18 cellular contexts compared by ENCODE assay signal in the genomic region with DNA sequence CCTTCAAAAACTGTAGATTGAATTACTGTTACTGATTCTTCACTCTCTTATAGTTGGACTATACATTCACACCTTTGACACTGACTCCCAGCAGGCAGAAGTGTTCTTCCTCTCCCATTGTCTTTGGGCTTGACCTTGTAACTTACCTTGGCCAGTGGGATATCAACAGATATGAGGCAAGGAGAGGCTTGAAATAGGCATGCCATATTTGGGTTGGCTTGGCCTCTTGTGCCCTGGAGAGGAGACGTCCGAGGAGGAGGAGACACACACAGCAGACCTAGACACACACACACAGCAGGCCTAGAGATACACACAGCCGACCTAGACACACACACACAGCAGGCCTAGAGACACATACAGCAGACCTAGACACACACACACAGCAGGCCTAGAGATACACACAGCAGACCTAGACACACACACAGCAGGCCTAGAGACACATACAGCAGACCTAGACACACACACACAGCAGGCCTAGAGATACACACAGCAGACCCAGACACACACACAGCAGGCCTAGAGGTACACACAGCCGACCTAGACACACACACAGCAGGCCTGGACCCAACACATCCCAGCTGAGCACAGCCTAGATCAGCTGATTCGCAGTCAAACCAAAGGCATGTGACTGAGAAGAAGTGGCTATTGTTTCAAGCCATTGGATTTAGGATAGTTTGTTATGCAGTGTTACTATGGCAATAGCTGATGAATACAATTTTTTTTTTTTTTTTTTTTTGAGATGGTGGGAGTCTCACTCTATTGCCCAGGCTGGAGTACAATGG. TPM values are rescaled to one million over a fixed set of nuclear protein-coding genes. Genes with fewer than 3 reads are reported as not detected.
DNase-seq lines count a peak whose midpoint lies in the region; ATAC-seq, FAIRE-seq and TF ChIP-seq lines count a peak whose summit lies in the region.
"Had no signal": no experiment of that assay in that cellular context is flagged by ENCODE, and none has a peak within 500 bp of the region (broad histone marks: within the 10 kb centered on the region; RNA-seq: fewer than 3 reads in every experiment).

No MANE protein-coding gene starts in this region.

- H3K9me3 ChIP-seq in H1 (ENCODE audit: insufficient read depth in 2 of 2, low read depth in 1 of 2, low read length in 1 of 2): no peaks in the 10 kb centered on the region
- H3K9me3 ChIP-seq in neural progenitor cell (ENCODE audit: low read depth): no peaks in the 10 kb centered on the region
- H3K9me3 ChIP-seq in WERI-Rb-1 (ENCODE audit: severe bottlenecking): no peaks in the 10 kb centered on the region
- H3K9me3 ChIP-seq: sigmoid colon, testis had no signal

- DNase-seq in NCI-H146 (lab: John Stamatoyannopoulos, UW) (peak; percentile 24), NCI-H146 treated with DMSO at 0.1 percent for 48 hours (lab: John Stamatoyannopoulos, UW; ENCODE audit: unreplicated experiment) (no peak), NCI-H2029 (lab: John Stamatoyannopoulos, UW) (peak; percentile 50), H1 (ENCODE audit: low read depth in 1 of 2, low spot score in 2 of 2) (no peak), neural progenitor cell (ENCODE audit: low spot score) (no peak), WERI-Rb-1 (no peak), CD1c-positive myeloid dendritic cell (ENCODE audit: extremely low spot score) (no peak)
- DNase-seq: activated gamma-delta T cell treated with Interleukin-2 at 50 U/mL for 16 hours; effector CD8-positive, alpha-beta T cell; MV-4-11; sigmoid colon; stimulated activated CD8-positive, alpha-beta memory T cell treated with anti-CD3 and anti-CD28 coated beads, Interleukin-4, amount 100 ng/mL, for 48 hours; testis had no signal

- H3K56ac ChIP-seq in H1 (replicated peaks; ENCODE audit: insufficient read length, low read depth, low read length): no peak overlapping the region

- H3K18ac ChIP-seq in H1 (ENCODE audit: extremely low read depth, low read length): peak overlapping the region; percentile 32; the same call in 1 of the 2 replicates

- no peaks in the 10 kb centered on the region for H3K36me3 Mint-ChIP-seq in neural progenitor cell

- no peaks in the 10 kb centered on the region for H4K20me1 ChIP-seq in H1 (replicated peaks in 1 of 2; ENCODE audit: control insufficient read depth in 1 of 2, insufficient read depth in 2 of 2, low read length in 2 of 2)
- H4K20me1 ChIP-seq in neural progenitor cell (ENCODE audit: low read depth): no peaks in the 10 kb centered on the region

- no peak overlapping the region for H3K4ac ChIP-seq in H1 (replicated peaks; ENCODE audit: insufficient read length, low read depth, low read length)

- no peak overlapping the region for H2BK15ac ChIP-seq in H1 (ENCODE audit: low read length)

- no peak for ATAC-seq in GM18519 (IDR thresholded peaks at IDR 0.05; ENCODE audit: low FRiP score, unreplicated experiment)
- ATAC-seq: GM12878, Panc1 had no signal

- no peak overlapping the region for H3K14ac ChIP-seq in H1 (ENCODE audit: insufficient read length)

- H3K36me3 ChIP-seq in H1 (ENCODE audit: control insufficient read depth in 2 of 4, insufficient read depth in 4 of 4, low read length in 3 of 4) (no peaks in the 10 kb centered on the region), neural progenitor cell (no peaks in the 10 kb centered on the region), WERI-Rb-1 (no peaks in the 10 kb centered on the region)
- H3K36me3 ChIP-seq: sigmoid colon had no signal

- WGBS in H1 (ENCODE audit: extremely low coverage in 1 of 2, insufficient coverage in 1 of 2, insufficient read length in 1 of 2, insufficient replicate concordance in 2 of 2, low coverage in 1 of 2, low lambda C conversion rate in 2 of 2, missing lambda C conversion rate in 1 of 2), 2 experiments: 79% methylated on average over 5 of the region's 5 CpGs; no CpG with 5 or more reads in 1 of the 2 experiments

- TF ChIP-seq EP300 in H1 (IDR thresholded peaks at IDR 0.05; ENCODE audit: borderline replicate concordance in 1 of 2, low read depth in 2 of 2, low read length in 2 of 2): no peak

- peaks cover 4% of the 10 kb centered on the region for H3K27me3 Mint-ChIP-seq in neural progenitor cell (ENCODE audit: insufficient read depth, low read depth)

- H3K4me3 ChIP-seq in H1 (ENCODE audit: extremely low read depth in 1 of 4, insufficient read depth in 2 of 4, low read depth in 3 of 4, low read length in 4 of 4) (no peak overlapping the region), neural progenitor cell (no peak overlapping the region), WERI-Rb-1 (ENCODE audit: low read depth, low read length) (no peak overlapping the region)
- H3K4me3 ChIP-seq: GM12878, sigmoid colon, testis had no signal

- no peak for TF ChIP-seq POLR2A in H1 (IDR thresholded peaks at IDR 0.05; ENCODE audit: control extremely low read depth in 1 of 2, low read depth in 2 of 2, low read length in 2 of 2)

- H4K5ac ChIP-seq in H1 (ENCODE audit: insufficient read length, low read depth, low read length): no peak overlapping the region

- H2BK12ac ChIP-seq in H1 (ENCODE audit: low read depth, low read length): peak overlapping the region; percentile 60; the same call in 1 of the 2 replicates

- no peak overlapping the region for H3K27ac ChIP-seq in H1 (ENCODE audit: low read depth, low read length)
- no peak overlapping the region for H3K27ac ChIP-seq in neural progenitor cell
- H3K27ac ChIP-seq in WERI-Rb-1: no peak overlapping the region
- H3K27ac ChIP-seq: C4-2B, sigmoid colon, testis had no signal

- CTCF ChIA-PET in H1 (lab: Charles Lee; ENCODE audit: partially characterized antibody): interaction anchor here (0.7 to 1.7 kb wide), 2 partner anchors 147 to 1451 kb away, joined by 3 to 4 read pairs; no protein-coding TSS in a partner anchor

- peak overlapping the region; percentile 8 for H3K27ac Mint-ChIP-seq in neural progenitor cell
- H3K27ac Mint-ChIP-seq: nephron had no signal

- H3K27me3 ChIP-seq in H1 (replicated peaks in 1 of 4; ENCODE audit: control insufficient read depth in 3 of 4, extremely low read depth in 1 of 4, insufficient read depth in 3 of 4, low read length in 3 of 4): no peaks in the 10 kb centered on the region; a peak in 2 of 7 replicates
- H3K27me3 ChIP-seq in neural progenitor cell: no peaks in the 10 kb centered on the region
- no peaks in the 10 kb centered on the region for H3K27me3 ChIP-seq in WERI-Rb-1 (ENCODE audit: insufficient read depth, low read depth, severe bottlenecking)
- H3K27me3 ChIP-seq: sigmoid colon, testis had no signal

- H3K9ac ChIP-seq in H1 (replicated peaks in 1 of 4; ENCODE audit: extremely low read depth in 1 of 4, low read depth in 3 of 4, low read length in 3 of 4): peak overlapping the region in 1 of 4 experiments; percentile 37; a peak in 1 of 7 replicates
- no peak overlapping the region for H3K9ac ChIP-seq in neural progenitor cell

- H4K91ac ChIP-seq in H1 (replicated peaks; ENCODE audit: insufficient read length, low read length): no peak overlapping the region

- 0 out of 2 replicates have a peak overlapping the region, but pooled peaks have one; percentile 24 for H2BK5ac ChIP-seq in H1 (ENCODE audit: low read depth, low read length)

- H4K8ac ChIP-seq in H1 (ENCODE audit: extremely low read depth, insufficient read depth, low read length): no peak overlapping the region

- H3K23ac ChIP-seq in H1 (ENCODE audit: insufficient read length): no peak overlapping the region

- no peak overlapping the region for H3K4me3 Mint-ChIP-seq in neural progenitor cell
- H3K4me3 Mint-ChIP-seq: nephron had no signal

- H3K79me2 ChIP-seq in H1 (ENCODE audit: control insufficient read depth in 1 of 2, insufficient read depth in 2 of 2, low read length in 2 of 2) (no peaks in the 10 kb centered on the region), neural progenitor cell (ENCODE audit: low read depth) (no peaks in the 10 kb centered on the region)

- FAIRE-seq in H1 (lab: Jason Lieb, UNC): no peak
- FAIRE-seq: GM12878 had no signal

- no peaks in the 10 kb centered on the region for H3K23me2 ChIP-seq in H1 (ENCODE audit: low read depth, low read length)

- H3K4me1 Mint-ChIP-seq in neural progenitor cell: peaks cover 25% of the 10 kb centered on the region

- no peak for TF ChIP-seq RAD21 in H1 (IDR thresholded peaks at IDR 0.05 in 1 of 2, conservative IDR thresholded peaks at IDR 0.05 in 1 of 2; ENCODE audit: low read depth in 2 of 2, low read length in 2 of 2)

- H3F3A ChIP-seq in neural progenitor cell (ENCODE audit: low read depth): peaks cover 4% of the 10 kb centered on the region

- H3K4me1 ChIP-seq in H1 (replicated peaks in 1 of 4; ENCODE audit: control insufficient read depth in 3 of 4, insufficient read depth in 4 of 4, low read length in 3 of 4) (peaks cover 0 to 1% (median 0%) of the 10 kb centered on the region in 4 experiments; a peak in 1 of 7 replicates), neural progenitor cell (no peaks in the 10 kb centered on the region)
- H3K4me1 ChIP-seq: sigmoid colon, testis had no signal

- no peak overlapping the region for H2BK20ac ChIP-seq in H1 (ENCODE audit: low read length)

- peaks cover 5% of the 10 kb centered on the region for H3K9me3 Mint-ChIP-seq in neural progenitor cell

- peak overlapping the region; percentile 5; the same call in 1 of the 2 replicates for H2AK5ac ChIP-seq in H1 (ENCODE audit: low read depth, low read length)

- H3K79me1 ChIP-seq in H1 (ENCODE audit: low read depth, low read length): no peaks in the 10 kb centered on the region

- TF ChIP-seq CTCF in H1 (IDR thresholded peaks at IDR 0.05; ENCODE audit: control extremely low read depth in 1 of 3, insufficient read depth in 1 of 3, low read depth in 1 of 3, low read length in 3 of 3): no peak
- TF ChIP-seq CTCF in neural progenitor cell (IDR thresholded peaks at IDR 0.05): no peak
- TF ChIP-seq CTCF in WERI-Rb-1 (IDR thresholded peaks at IDR 0.05; ENCODE audit: low read depth, low read length): no peak

- H3K4me2 ChIP-seq in H1 (ENCODE audit: insufficient read depth in 1 of 2, low read depth in 2 of 2, low read length in 2 of 2): no peak overlapping the region
- H3K4me2 ChIP-seq in neural progenitor cell: no peak overlapping the region

- H2AFZ ChIP-seq in H1 (ENCODE audit: low read length): no peak overlapping the region
- no peak overlapping the region for H2AFZ ChIP-seq in neural progenitor cell (replicated peaks)

- H2BK120ac ChIP-seq in H1 (replicated peaks; ENCODE audit: low read depth, low read length): no peak overlapping the region

- POLR2A ChIA-PET in H1 (lab: Charles Lee; ENCODE audit: partially characterized antibody): interaction anchor here (0.7 to 1.5 kb wide), 3 partner anchors 13 to 193 kb away, joined by 3 to 7 read pairs (median 3); no protein-coding TSS in a partner anchor

RNA-seq across cellular contexts. Expression of gene GNA12, which starts 12.5 kb away (rescaled TPM):
- total RNA-seq in H1 (2021; fragmentation: NEBNext Ultra II Directional; extraction: Animal tissue kit (Norgen Biotek cat#: 25700)): 95.6 and 96.5 TPM in 2 replicates
- 109 and 121 TPM in 2 replicates for polyA plus RNA-seq in H1 (2011; rRNA removed)
- polyA plus RNA-seq in H1 (2011; cell fraction: cytosol; rRNA removed): 92.3 TPM
- 152 TPM for polyA plus RNA-seq in H1 (2011; cell fraction: nucleus; rRNA removed)
- polyA plus RNA-seq in H1 (2012, experiment 1 of 2): 61.6 to 94.7 TPM (median 83.3 TPM) in 4 replicates
- 78.3 TPM for polyA plus RNA-seq in H1 (2012, experiment 2 of 2)
- 62.9 TPM for polyA plus RNA-seq in H1 (2013, experiment 1 of 2)
- polyA plus RNA-seq in H1 (2013, experiment 2 of 2): 65.3 TPM
- 176 and 215 TPM in 2 replicates for polyA minus RNA-seq in H1 (2011; rRNA and poly(A)+ RNA removed)
- 71.7 TPM for polyA minus RNA-seq in H1 (2011; cell fraction: cytosol; rRNA and poly(A)+ RNA removed)
- 67.7 TPM for polyA minus RNA-seq in H1 (2011; cell fraction: nucleus; rRNA and poly(A)+ RNA removed)
- 32.2 and 34.7 TPM in 2 replicates for total RNA-seq in neural progenitor cell (ENCODE audit: low replicate concordance)

Comparison
In these comparisons a context has a peak if more than half of its experiments do, and no peak if none do; other contexts are left out.
1. DNase-seq: peak in NCI-H146 (single experiment) and NCI-H2029 (single experiment); none in NCI-H146 treated with DMSO at 0.1 percent for 48 hours (single experiment), H1 (0 of 2), neural progenitor cell (single experiment), WERI-Rb-1 (single experiment) and CD1c-positive myeloid dendritic cell (single experiment).